In genomic region chr1:49298304-49298703, GRCh38 we compare ENCODE assay signal across 16 cellular contexts.
A peak's percentile ranks its signal among the peaks of the same experiment; 100 is the strongest.
DNase-seq lines count a peak whose midpoint lies in the region; ATAC-seq and TF ChIP-seq lines count a peak whose summit lies in the region.
"Had no signal": no experiment of that assay in that cellular context is flagged by ENCODE, and none has a peak within 500 bp of the region (broad histone marks: within the 10 kb centered on the region; RNA-seq: fewer than 3 reads in every experiment).

No MANE protein-coding gene starts in this region.

- DNase-seq in Calu3 (peak; percentile 9), NCI-H446 treated with DMSO at 0.1 percent for 48 hours (lab: John Stamatoyannopoulos, UW) (peak; percentile 21), renal cortical epithelial cell (ENCODE audit: low read depth) (peak; percentile 37), hepatic stellate cell (ENCODE audit: low spot score) (no peak), transverse colon (no peak)
- DNase-seq: activated CD4-positive, alpha-beta T cell treated with anti-CD3 and anti-CD28 coated beads, Interleukin-2, amount 10 ng/mL, durations not matched to agents 24 days and 14 days; activated T-cell treated with anti-CD3 and anti-CD28 coated beads for 4 hours; central memory CD4-positive, alpha-beta T cell; DMS79 treated with DMSO at 0.1 percent for 48 hours; HFFc6; stimulated activated naive CD8-positive, alpha-beta T cell treated with anti-CD3 and anti-CD28 coated beads, Interleukin-15, amount 100 ng/mL, for 72 hours had no signal

- CTCF ChIA-PET in Calu3 (lab: Charles Lee), result interaction anchor here (0.5 to 0.6 kb wide), 2 partner anchors 45 to 50 kb away, joined by 3 to 4 read pairs; no protein-coding TSS in a partner anchor

- 40 to 75% methylated on average over 1 to 2 of the region's 2 CpGs for WGBS in transverse colon (ENCODE audit: low coverage in 1 of 2), 2 donors

- H3K27me3 Mint-ChIP-seq in Calu3 (ENCODE audit: unreplicated experiment), result no peaks in the 10 kb centered on the region
- H3K27me3 Mint-ChIP-seq: activated CD4-positive, alpha-beta T cell treated with anti-CD3 and anti-CD28 coated beads, Interleukin-2, amount 10 ng/mL, durations not matched to agents 24 days and 14 days; activated naive CD8-positive, alpha-beta T cell; IgD-negative memory B cell; stimulated activated naive CD8-positive, alpha-beta T cell treated with anti-CD3 and anti-CD28 coated beads, Interleukin-15, amount 100 ng/mL, for 72 hours had no signal

- peaks cover 8% of the 10 kb centered on the region for H3K4me1 Mint-ChIP-seq in Calu3 (ENCODE audit: low read depth, unreplicated experiment)
- H3K4me1 Mint-ChIP-seq: activated CD4-positive, alpha-beta T cell treated with anti-CD3 and anti-CD28 coated beads, Interleukin-2, amount 10 ng/mL, durations not matched to agents 24 days and 14 days; stimulated activated naive CD8-positive, alpha-beta T cell treated with anti-CD3 and anti-CD28 coated beads, Interleukin-15, amount 100 ng/mL, for 72 hours had no signal

- TF ChIP-seq CTCF in Calu3 (IDR thresholded peaks at IDR 0.05; ENCODE audit: unreplicated experiment) (no peak), transverse colon (IDR thresholded peaks at IDR 0.05) (no peak)

- H3K27ac Mint-ChIP-seq in Calu3 (ENCODE audit: unreplicated experiment), result no peak overlapping the region
- H3K27ac Mint-ChIP-seq: activated CD4-positive, alpha-beta T cell treated with anti-CD3 and anti-CD28 coated beads, Interleukin-2, amount 10 ng/mL, durations not matched to agents 24 days and 14 days; activated naive CD8-positive, alpha-beta T cell; HFFc6; IgD-negative memory B cell; stimulated activated naive CD8-positive, alpha-beta T cell treated with anti-CD3 and anti-CD28 coated beads, Interleukin-15, amount 100 ng/mL, for 72 hours had no signal

- H3K9me3 Mint-ChIP-seq in Calu3 (ENCODE audit: low read depth, unreplicated experiment), result peaks cover 10% of the 10 kb centered on the region
- H3K9me3 Mint-ChIP-seq: activated CD4-positive, alpha-beta T cell treated with anti-CD3 and anti-CD28 coated beads, Interleukin-2, amount 10 ng/mL, durations not matched to agents 24 days and 14 days had no signal

- H3K4me3 Mint-ChIP-seq in Calu3 (ENCODE audit: low read depth, unreplicated experiment), result no peak overlapping the region
- H3K4me3 Mint-ChIP-seq: activated CD4-positive, alpha-beta T cell treated with anti-CD3 and anti-CD28 coated beads, Interleukin-2, amount 10 ng/mL, durations not matched to agents 24 days and 14 days; activated naive CD8-positive, alpha-beta T cell; HFFc6; stimulated activated naive CD8-positive, alpha-beta T cell treated with anti-CD3 and anti-CD28 coated beads, Interleukin-15, amount 100 ng/mL, for 72 hours had no signal

- no peaks in the 10 kb centered on the region for H3K36me3 ChIP-seq in transverse colon
- H3K36me3 ChIP-seq: BE2C had no signal

- in situ Hi-C loops in transverse colon (cut with MboI; ENCODE audit: low pct_ligation_motif_present in 1 of 4, low pct_unique_long_range_greater_than_20kb in 1 of 4, low sequenced_read_pairs in 3 of 4), result no loop called here

- no peak for TF ChIP-seq POLR2A in transverse colon (IDR thresholded peaks at IDR 0.05)

- no peaks in the 10 kb centered on the region for H3K9me3 ChIP-seq in transverse colon
- H3K9me3 ChIP-seq: BE2C had no signal

- no peaks in the 10 kb centered on the region for H3K4me1 ChIP-seq in transverse colon
- H3K4me1 ChIP-seq: BE2C had no signal

- peaks cover 5% of the 10 kb centered on the region for H3K36me3 Mint-ChIP-seq in Calu3 (ENCODE audit: insufficient read depth, unreplicated experiment)
- H3K36me3 Mint-ChIP-seq: activated naive CD8-positive, alpha-beta T cell had no signal

- no peaks in the 10 kb centered on the region for H3K27me3 ChIP-seq in transverse colon
- H3K27me3 ChIP-seq: BE2C had no signal

- H3K27ac ChIP-seq in cingulate gyrus (ENCODE audit: low read depth, low read length) (peak overlapping the region; percentile 21), transverse colon (no peak overlapping the region)

- intact Hi-C loops in Calu3 (cut with micrococcal nuclease; ENCODE audit: unreplicated experiment) (no loop called here), transverse colon (cut with DNase I; ENCODE audit: low total_unique reads) (no loop called here)

- H3K4me3 ChIP-seq in transverse colon, result no peak overlapping the region

- BruUV-seq in Calu3 (replicated peaks; lab: Mats Ljungman, UMichigan), result no TSS peak

- no peak for ATAC-seq in HG02798 (IDR thresholded peaks at IDR 0.05; ENCODE audit: poor library complexity, unreplicated experiment)
- ATAC-seq: stimulated activated naive CD8-positive, alpha-beta T cell treated with anti-CD3 and anti-CD28 coated beads, Interleukin-15, amount 100 ng/mL, for 72 hours had no signal

- TF ChIP-seq EP300 in transverse colon (IDR thresholded peaks at IDR 0.05; ENCODE audit: low read depth), result no peak

Comparison
In these comparisons a context has a peak if more than half of its experiments do, and no peak if none do; other contexts are left out.
1. DNase-seq: peak in Calu3 (single experiment), NCI-H446 treated with DMSO at 0.1 percent for 48 hours (single experiment) and renal cortical epithelial cell (single experiment); none in hepatic stellate cell (single experiment) and transverse colon (single experiment).